Comparison of ENCODE assay signal across 1 cellular context in genomic region chr18:67410671-67411070, GRCh38.
TF ChIP-seq lines count a peak whose summit lies in the region.

No MANE protein-coding gene starts in this region.

TF ChIP-seq in GM23338, 12 proteins besides CTCF, POLR2A, EP300 and RAD21:
- TF ChIP-seq ZNF462 (CRISPR knock-in tag; IDR thresholded peaks at IDR 0.05) (no peak), ZNF331 (CRISPR knock-in tag; IDR thresholded peaks at IDR 0.05; ENCODE audit: low read depth) (no peak), EZH2 (IDR thresholded peaks at IDR 0.05; ENCODE audit: low read depth, unreplicated experiment) (no peak), CREB1 (CRISPR knock-in tag; IDR thresholded peaks at IDR 0.05; ENCODE audit: low read depth) (no peak), ETS1 (IDR thresholded peaks at IDR 0.05) (no peak), STAT1 (IDR thresholded peaks at IDR 0.05; ENCODE audit: unreplicated experiment) (no peak), JUNB (IDR thresholded peaks at IDR 0.05; ENCODE audit: unreplicated experiment) (no peak), EZH2phosphoT487 (IDR thresholded peaks at IDR 0.05; ENCODE audit: unreplicated experiment) (no peak), NANOG (IDR thresholded peaks at IDR 0.05; ENCODE audit: borderline replicate concordance) (no peak), ZNF114 (CRISPR knock-in tag; IDR thresholded peaks at IDR 0.05) (no peak), REST (IDR thresholded peaks at IDR 0.05; ENCODE audit: unreplicated experiment) (no peak), POLR2AphosphoS5 (IDR thresholded peaks at IDR 0.05; ENCODE audit: low read depth) (no peak)
